ENCODE assay signal across 22 cellular contexts in genomic region chr1:168317309-168317708, GRCh38.
"Had no signal": no experiment of that assay in that cellular context is flagged by ENCODE, and none has a peak within 500 bp of the region (broad histone marks: within the 10 kb centered on the region; RNA-seq: fewer than 3 reads in every experiment).

No MANE protein-coding gene starts in this region.

- H3K9me3 ChIP-seq: breast epithelium, colonic mucosa had no signal

- H3K36me3 ChIP-seq: breast epithelium, colonic mucosa had no signal

- H3K27me3 Mint-ChIP-seq: activated naive CD4-positive, alpha-beta T cell treated with anti-CD3 and anti-CD28 coated beads, Interleukin-2, amount 50 U/mL, for 24 hours; T-helper 17 cell had no signal

- H3K4me3 ChIP-seq: breast epithelium, colonic mucosa had no signal

- H3K9me3 Mint-ChIP-seq: activated naive CD4-positive, alpha-beta T cell treated with anti-CD3 and anti-CD28 coated beads, Interleukin-2, amount 50 U/mL, for 24 hours; activated T-helper 2 cell treated with anti-CD3 and anti-CD28 coated beads, Interferon-gamma antibody, Interleukin-2, Interleukin-4, amounts not matched to agents 10 μg/mL and 5 μg/mL and 100 μg/mL, durations not matched to agents 14 hours and 24 hours and 36 hours had no signal

- H3K27ac ChIP-seq: breast epithelium, colonic mucosa, VCaP had no signal

- DNase-seq: activated CD4-positive, alpha-beta T cell treated with anti-CD3 and anti-CD28 coated beads, Interleukin-2, amount 50 U/mL, for 4 hours; activated CD4-positive, CD25-positive, alpha-beta regulatory T cell; activated gamma-delta T cell treated with Interleukin-2 at 50 U/mL for 16 hours; activated T-cell treated with anti-CD3 and anti-CD28 coated beads, Interleukin-2, amount 50 U/mL, for 48 hours; aorta; caudate nucleus; colonic mucosa; Karpas-422; NCI-H1048; NCI-H2029; NCI-H2107; NCI-H2171 treated with DMSO at 0.1 percent for 48 hours; NCI-H226; NCI-H526; NCI-H82; NK-92 treated with Interleukin-12 subunit alpha and Interleukin-12 subunit beta, amount 100 ng/mL, for 24 hours; SIG-M5; T-helper 17 cell had no signal

- H3K4me3 Mint-ChIP-seq: activated naive CD4-positive, alpha-beta T cell treated with anti-CD3 and anti-CD28 coated beads, Interleukin-2, amount 50 U/mL, for 24 hours; T-helper 17 cell had no signal

- H3K27ac Mint-ChIP-seq: activated naive CD4-positive, alpha-beta T cell treated with anti-CD3 and anti-CD28 coated beads, Interleukin-2, amount 50 U/mL, for 24 hours; activated T-helper 2 cell treated with anti-CD3 and anti-CD28 coated beads, Interferon-gamma antibody, Interleukin-2, Interleukin-4, amounts not matched to agents 10 μg/mL and 5 μg/mL and 100 μg/mL, durations not matched to agents 14 hours and 24 hours and 36 hours; T-helper 17 cell had no signal

- H3K4me1 ChIP-seq: breast epithelium, colonic mucosa had no signal

- H3K27me3 ChIP-seq: breast epithelium, colonic mucosa had no signal

- ATAC-seq: T-helper 17 cell had no signal

- H3K4me1 Mint-ChIP-seq: activated naive CD4-positive, alpha-beta T cell treated with anti-CD3 and anti-CD28 coated beads, Interleukin-2, amount 50 U/mL, for 24 hours; T-helper 17 cell had no signal
